ENCODE assay signal across 8 cellular contexts in the genomic region with DNA sequence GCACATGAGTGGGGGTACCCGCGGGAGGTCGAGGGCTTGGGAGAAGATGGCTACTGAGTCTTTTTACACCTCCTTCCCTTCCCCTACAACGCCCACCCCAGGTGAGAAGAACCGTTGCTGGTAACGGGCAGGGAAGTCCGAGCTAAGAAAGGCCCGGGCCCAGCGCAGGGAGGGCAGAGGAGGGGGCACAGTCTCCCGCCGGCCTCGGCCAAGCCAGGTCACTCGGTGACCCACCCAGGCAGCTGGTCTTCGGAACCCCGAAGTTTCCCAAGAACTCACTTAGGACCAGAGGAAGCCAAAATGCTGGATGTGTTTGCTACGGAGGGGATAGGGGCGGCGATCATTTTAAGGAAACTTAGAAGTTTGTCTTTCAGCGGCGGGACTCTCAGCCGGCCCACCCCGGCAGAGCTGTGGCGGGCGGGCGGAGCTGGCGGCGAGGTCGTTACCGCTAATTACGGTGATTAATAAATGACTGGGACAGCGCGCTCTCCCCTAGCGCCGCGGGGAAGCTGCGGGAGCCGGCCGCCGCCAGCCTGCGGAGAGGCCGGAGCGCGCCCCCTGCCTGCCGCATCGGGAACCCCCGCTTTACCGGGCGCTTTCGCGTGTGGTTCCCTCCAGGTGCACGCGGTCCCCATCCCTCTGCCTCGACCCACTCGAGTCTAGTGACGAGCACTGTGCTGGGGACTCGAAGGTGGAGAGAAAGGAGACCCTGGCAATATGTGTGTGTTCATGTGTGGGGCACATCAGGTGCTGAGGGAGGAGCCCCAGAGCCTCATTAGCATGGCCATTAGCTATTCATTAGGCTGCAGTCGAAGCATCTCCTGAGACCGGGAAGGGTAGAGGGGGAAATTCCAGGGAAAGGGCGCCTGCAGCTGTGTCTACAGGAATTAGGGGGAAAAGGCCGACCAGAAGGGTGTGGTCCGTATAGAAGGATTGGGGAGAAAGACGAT. TPM values are rescaled to one million over a fixed set of nuclear protein-coding genes. Genes with fewer than 3 reads are reported as not detected.
A peak's percentile ranks its signal among the peaks of the same experiment; 100 is the strongest.
DNase-seq lines count a peak whose midpoint lies in the region; TF ChIP-seq lines count a peak whose summit lies in the region.

No MANE protein-coding gene starts in this region.

- H3K9me3 ChIP-seq in stomach: no peaks in the 10 kb centered on the region

- WGBS in stomach, 5 donors: 2 to 5% (median 4%) methylated on average over 41 to 62 of the region's 62 CpGs

- no peaks in the 10 kb centered on the region for H3K36me3 ChIP-seq in GM06990 (ENCODE audit: control insufficient read depth, insufficient read depth, low read length)
- H3K36me3 ChIP-seq in stomach: no peaks in the 10 kb centered on the region

- TF ChIP-seq EP300 in stomach (IDR thresholded peaks at IDR 0.05): no peak

- intact Hi-C loops in stomach (cut with DNase I; ENCODE audit: low total_unique reads): no loop called here

- no peak overlapping the region for H3K27ac ChIP-seq in stomach

- DNase-seq in GM06990 (ENCODE audit: extremely low read depth, insufficient read length) (peak; percentile 40), HPDE6-E6E7 (ENCODE audit: extremely low spot score) (peak; percentile 78), mesenteric fat pad (ENCODE audit: low spot score) (peak; percentile 90), stomach (peak; percentile 59), NCI-H2029 (lab: John Stamatoyannopoulos, UW) (no peak), medulla oblongata (ENCODE audit: extremely low spot score) (no peak)
- peak; percentile 19 to 26 for DNase-seq in activated CD4-positive, alpha-beta T cell treated with anti-CD3 and anti-CD28 coated beads, Interleukin-2, amount 50 U/mL, for 24 hours (ENCODE audit: low read depth in 1 of 2, low spot score in 1 of 2)
- peak; percentile 29 for DNase-seq in effector CD4-positive, alpha-beta T cell

- H3K27me3 ChIP-seq in GM06990 (replicated peaks; ENCODE audit: control insufficient read depth, insufficient read depth, low read length) (peaks cover 7% of the 10 kb centered on the region), stomach (peaks cover 25 to 100% (median 95%) of the 10 kb centered on the region in 3 donors)

- peaks cover 23 to 70% (median 56%) of the 10 kb centered on the region in 4 donors for H3K4me1 ChIP-seq in stomach

- peak; percentile 27 for TF ChIP-seq CTCF in GM06990 (IDR thresholded peaks at IDR 0.05; ENCODE audit: insufficient read depth, low read length, poor library complexity, severe bottlenecking)
- TF ChIP-seq CTCF in stomach (IDR thresholded peaks at IDR 0.05): peak in 4 of 7 experiments; percentile 44 to 75 (median 72)

- H3K4me3 ChIP-seq in GM06990 (replicated peaks; ENCODE audit: low read depth, low read length): no peak overlapping the region
- H3K4me3 ChIP-seq in stomach: peak overlapping the region; percentile 11 to 36 (median 22)

- no peak for TF ChIP-seq POLR2A in stomach (IDR thresholded peaks at IDR 0.05)

RNA-seq across cellular contexts. Expression of gene ROBO3, which starts 0.9 kb away (rescaled TPM):
- total RNA-seq in mesenteric fat pad (14.8 TPM), stomach (10 to 100 TPM in 2 of 5 donors, 1 to 10 TPM in 2, not detected in 1; 1.7 to 39.1 (median 14.8) TPM)
- 10 to 100 TPM in 1 of 3 donors, 1 to 10 TPM in 2; 2.4 to 14.2 (median 4.8) TPM for polyA plus RNA-seq in stomach

RNA-seq across cellular contexts. Expression of gene ROBO4, which starts 31.5 kb away (rescaled TPM):
- 70.9 TPM for total RNA-seq in mesenteric fat pad
- total RNA-seq in stomach: 10 to 100 TPM in 3 of 5 donors, 1 to 10 TPM in 2; 1.8 to 49.6 (median 12.1) TPM
- 1 to 10 TPM; 2.0 to 2.7 (median 2.6) TPM for polyA plus RNA-seq in stomach

RNA-seq across cellular contexts. Expression of gene HEPN1, which starts 52.9 kb away (rescaled TPM):
- total RNA-seq in mesenteric fat pad (not detected), stomach (not detected)
- not detected for polyA plus RNA-seq in stomach

Comparison
In these comparisons a context has a peak if more than half of its experiments do, and no peak if none do; other contexts are left out.
1. DNase-seq: peak in GM06990 (single experiment), HPDE6-E6E7 (single experiment), activated CD4-positive, alpha-beta T cell treated with anti-CD3 and anti-CD28 coated beads, Interleukin-2, amount 50 U/mL, for 24 hours (2 of 2), effector CD4-positive, alpha-beta T cell (single experiment), mesenteric fat pad (single experiment) and stomach (single experiment); none in NCI-H2029 (single experiment) and medulla oblongata (single experiment).